In genomic region chr17:7251330-7252175, GRCh38 we compare ENCODE assay signal across 8 cellular contexts. TPM values are rescaled to one million over a fixed set of nuclear protein-coding genes. Genes with fewer than 3 reads are reported as not detected.
DNase-seq lines count a peak whose midpoint lies in the region; ATAC-seq and TF ChIP-seq lines count a peak whose summit lies in the region.

Gene CTDNEP1 (minus strand): TSS chr17:7251734. CDS start chr17:7251296, 438 bp downstream.

- no peaks in the 10 kb centered on the region for H3K27me3 Mint-ChIP-seq in CD8-positive, alpha-beta T cell (ENCODE audit: low read depth)
- no peaks in the 10 kb centered on the region for H3K27me3 Mint-ChIP-seq in effector memory CD8-positive, alpha-beta T cell

- peaks cover 49% of the 10 kb centered on the region for H3K4me1 Mint-ChIP-seq in CD8-positive, alpha-beta T cell (ENCODE audit: low read depth)
- H3K4me1 Mint-ChIP-seq in effector memory CD8-positive, alpha-beta T cell (ENCODE audit: low read depth in 2 of 2): peaks cover 28 to 37% of the 10 kb centered on the region in 2 donors

- intact Hi-C loops in CD8-positive, alpha-beta T cell (cut with DNase I, micrococcal nuclease): loop anchor here (1.0 to 5.0 kb wide), 13 partner anchors 9 to 996 kb away; partner anchors contain the start of genes EIF5A (in 2 of the 2), PHF23 (in 2 of the 2), ACADVL (in 1 of the 2) and CTC1 (in 1 of the 2)

- H3K4me3 ChIP-seq in CD8-positive, alpha-beta T cell (ENCODE audit: low read depth, low read length): peak within 1 kb of the TSS; percentile 92

- peaks cover 2% of the 10 kb centered on the region for H3K36me3 ChIP-seq in CD8-positive, alpha-beta T cell (ENCODE audit: insufficient read depth, low read length)

- no peaks in the 10 kb centered on the region for H3K9me3 Mint-ChIP-seq in CD8-positive, alpha-beta T cell
- no peaks in the 10 kb centered on the region for H3K9me3 Mint-ChIP-seq in effector memory CD8-positive, alpha-beta T cell

- peak within 1 kb of the TSS; percentile 99 for H3K27ac ChIP-seq in CD8-positive, alpha-beta T cell (ENCODE audit: low read depth, low read length)

- no peaks in the 10 kb centered on the region for H3K9me3 ChIP-seq in CD8-positive, alpha-beta T cell (ENCODE audit: low read length)

- no peak for TF ChIP-seq CTCF in CD8-positive, alpha-beta T cell (IDR thresholded peaks at IDR 0.05)

- CTCF ChIA-PET in CD8-positive, alpha-beta T cell (lab: Charles Lee): interaction anchor here (1.0 to 1.5 kb wide), 2 partner anchors 8 to 11 kb away, joined by 4 to 5 read pairs; no protein-coding TSS in a partner anchor
- CTCF ChIA-PET in activated CD8-positive, alpha-beta memory T cell treated with anti-CD3 and anti-CD28 coated beads for 36 hours (lab: Charles Lee): interaction anchor here (1.1 to 3.1 kb wide), 4 partner anchors 9 to 206 kb away, joined by 3 to 17 read pairs (median 4); partner anchors contain the start of genes GABARAP and PHF23

- H3K4me3 Mint-ChIP-seq in CD8-positive, alpha-beta T cell: peak within 1 kb of the TSS; percentile 97
- H3K4me3 Mint-ChIP-seq in effector memory CD8-positive, alpha-beta T cell: peak within 1 kb of the TSS; percentile 94 to 95

- peak within 1 kb of the TSS; percentile 100 for H3K27ac Mint-ChIP-seq in CD8-positive, alpha-beta T cell
- peak within 1 kb of the TSS; percentile 99 to 100 for H3K27ac Mint-ChIP-seq in effector memory CD8-positive, alpha-beta T cell

- ATAC-seq in CD8-positive, alpha-beta T cell: peak; percentile 86
- peak; percentile 79 for ATAC-seq in GM21360 (IDR thresholded peaks at IDR 0.05; ENCODE audit: unreplicated experiment)
- ATAC-seq in effector memory CD8-positive, alpha-beta T cell (replicated peaks): peak; percentile 90

- peaks cover 43% of the 10 kb centered on the region for H3K36me3 Mint-ChIP-seq in CD8-positive, alpha-beta T cell
- H3K36me3 Mint-ChIP-seq in effector memory CD8-positive, alpha-beta T cell (ENCODE audit: insufficient read depth): peaks cover 50% of the 10 kb centered on the region

- POLR2A ChIA-PET in CD8-positive, alpha-beta T cell (lab: Charles Lee): interaction anchor here (0.6 to 2.9 kb wide), 6 partner anchors 10 to 436 kb away, joined by 3 to 16 read pairs (median 6); partner anchors contain the start of genes ACADVL, DLG4, DVL2 and GABARAP
- POLR2A ChIA-PET in activated CD8-positive, alpha-beta memory T cell treated with anti-CD3 and anti-CD28 coated beads for 36 hours (lab: Charles Lee): interaction anchor here (0.6 to 2.0 kb wide), 5 partner anchors 9 to 343 kb away, joined by 3 to 10 read pairs (median 3); partner anchors contain the start of genes ACADVL, DLG4 and GABARAP

- DNase-seq in CD8-positive, alpha-beta T cell: peak in 6 of 7 experiments; percentile 95 to 99 (median 99)
- peak; percentile 96 for DNase-seq in HT-29 (ENCODE audit: low spot score)
- peak; percentile 95 to 98 for DNase-seq in NOMO-1 (lab: John Stamatoyannopoulos, UW; ENCODE audit: unreplicated experiment in 2 of 2)
- peak; percentile 98 to 99 (median 99) for DNase-seq in effector memory CD8-positive, alpha-beta T cell
- peak; percentile 100 for DNase-seq in lung microvascular endothelial cell (ENCODE audit: low read depth in 2 of 2)
- DNase-seq in stimulated activated CD4-positive, alpha-beta T cell treated with anti-CD3 and anti-CD28 coated beads, TNF-alpha, amount 100 ng/mL, for 4 hours (ENCODE audit: low read depth in 3 of 3): peak; percentile 97 to 99 (median 99)

- no peaks in the 10 kb centered on the region for H3K27me3 ChIP-seq in CD8-positive, alpha-beta T cell (ENCODE audit: insufficient read depth, low read length)

- H3K4me1 ChIP-seq in CD8-positive, alpha-beta T cell (ENCODE audit: insufficient read depth, low read length): peaks cover 31% of the 10 kb centered on the region

RNA-seq across cellular contexts. Expression of gene CTDNEP1, which starts in this region (rescaled TPM):
- total RNA-seq in CD8-positive, alpha-beta T cell: 10 to 100 TPM; 77.8 to 95.6 TPM
- total RNA-seq in HT-29 (2014; rRNA removed; shearing (Covaris generic)): 32.8 and 51.4 TPM in 2 replicates
- 100 to 1,000 TPM; 202 to 207 TPM for total RNA-seq in activated CD8-positive, alpha-beta memory T cell treated with anti-CD3 and anti-CD28 coated beads for 36 hours
- total RNA-seq in lung microvascular endothelial cell: 22.4 and 25.2 TPM in 2 replicates

Comparison
In these comparisons a context has a peak if more than half of its experiments do, and no peak if none do; other contexts are left out.
1. Peak in every context shown above with its lines: DNase-seq, ATAC-seq, H3K4me3 ChIP-seq and H3K27ac ChIP-seq.